ENCODE assay signal across 8 cellular contexts in genomic region chr14:93962701-93963601, GRCh38. TPM values are rescaled to one million over a fixed set of nuclear protein-coding genes. Genes with fewer than 3 reads are reported as not detected.
DNase-seq lines count a peak whose midpoint lies in the region; ATAC-seq and FAIRE-seq lines count a peak whose summit lies in the region.

No MANE protein-coding gene starts in this region.

- peak overlapping the region; percentile 73 for H3K4me3 Mint-ChIP-seq in activated CD8-positive, alpha-beta memory T cell treated with anti-CD3 and anti-CD28 coated beads, Interleukin-2, amount 10 ng/mL, durations not matched to agents 7 days and 5 days

- H2AK5ac ChIP-seq in mesenchymal stem cell (ENCODE audit: low read length, severe bottlenecking): peak overlapping the region; percentile 63

- H4K8ac ChIP-seq in mesenchymal stem cell (ENCODE audit: low read length): no peak overlapping the region

- H3K79me1 ChIP-seq in mesenchymal stem cell (replicated peaks; ENCODE audit: low read length, poor library complexity, severe bottlenecking): no peaks in the 10 kb centered on the region

- no peaks in the 10 kb centered on the region for H3K36me3 ChIP-seq in mesenchymal stem cell (ENCODE audit: control insufficient read depth in 1 of 2, insufficient read depth in 2 of 2, low read depth in 1 of 2, low read length in 2 of 2)

- no peak overlapping the region for H3K27ac ChIP-seq in mesenchymal stem cell (ENCODE audit: low read length, poor library complexity, severe bottlenecking)

- no peak overlapping the region for H4K91ac ChIP-seq in mesenchymal stem cell (ENCODE audit: low read length)

- H3K36me3 Mint-ChIP-seq in activated CD8-positive, alpha-beta memory T cell treated with anti-CD3 and anti-CD28 coated beads, Interleukin-2, amount 10 ng/mL, durations not matched to agents 7 days and 5 days: peaks cover 57% of the 10 kb centered on the region

- no peak overlapping the region for H2BK12ac ChIP-seq in mesenchymal stem cell (ENCODE audit: low read length in 2 of 2)

- no peak overlapping the region for H2BK15ac ChIP-seq in mesenchymal stem cell (ENCODE audit: low read depth, poor library complexity, severe bottlenecking)

- peaks cover 8% of the 10 kb centered on the region for H3K9me3 ChIP-seq in mesenchymal stem cell (ENCODE audit: control insufficient read depth, low read length)

- no peak overlapping the region for H2BK5ac ChIP-seq in mesenchymal stem cell (ENCODE audit: low read depth, low read length, poor library complexity, severe bottlenecking)

- H3K9me3 Mint-ChIP-seq in activated CD8-positive, alpha-beta memory T cell treated with anti-CD3 and anti-CD28 coated beads, Interleukin-2, amount 10 ng/mL, durations not matched to agents 7 days and 5 days (ENCODE audit: low read depth): peaks cover 2% of the 10 kb centered on the region

- H3K27ac Mint-ChIP-seq in activated CD8-positive, alpha-beta memory T cell treated with anti-CD3 and anti-CD28 coated beads, Interleukin-2, amount 10 ng/mL, durations not matched to agents 7 days and 5 days: peak overlapping the region; percentile 100

- H2BK120ac ChIP-seq in mesenchymal stem cell (ENCODE audit: low read depth, low read length): no peak overlapping the region

- no peak overlapping the region for H3K9ac ChIP-seq in mesenchymal stem cell (ENCODE audit: low read length)

- H3K4me1 Mint-ChIP-seq in activated CD8-positive, alpha-beta memory T cell treated with anti-CD3 and anti-CD28 coated beads, Interleukin-2, amount 10 ng/mL, durations not matched to agents 7 days and 5 days: peaks cover 94% of the 10 kb centered on the region

- peak overlapping the region in 1 of 2 experiments; percentile 44 for H3K14ac ChIP-seq in mesenchymal stem cell (ENCODE audit: low read length in 2 of 2)

- no peak overlapping the region for H3K4ac ChIP-seq in mesenchymal stem cell (ENCODE audit: low read depth in 1 of 2, low read length in 2 of 2)

- no peaks in the 10 kb centered on the region for H3K27me3 ChIP-seq in mesenchymal stem cell (ENCODE audit: control insufficient read depth in 1 of 2, insufficient read depth in 1 of 2, low read length in 2 of 2)

- H3K18ac ChIP-seq in mesenchymal stem cell (ENCODE audit: low read depth in 1 of 2, low read length in 2 of 2): no peak overlapping the region

- 82% methylated on average over 12 of the region's 16 CpGs for WGBS in mesenchymal stem cell

- no peak overlapping the region for H2AFZ ChIP-seq in mesenchymal stem cell (ENCODE audit: low read depth, low read length)

- DNase-seq in GM18507 (ENCODE audit: extremely low spot score, insufficient read length, low read depth) (no peak), LHCN-M2 (ENCODE audit: low read depth) (peak; percentile 67), mesenchymal stem cell (peak; percentile 53), HT-29 (ENCODE audit: low spot score) (no peak), mesenteric fat pad (ENCODE audit: low spot score) (no peak), AG20443 (ENCODE audit: low spot score) (no peak)
- peak; percentile 94 for DNase-seq in activated CD8-positive, alpha-beta memory T cell treated with anti-CD3 and anti-CD28 coated beads, Interleukin-2, amount 10 ng/mL, durations not matched to agents 7 days and 5 days

- H3K4me3 ChIP-seq in mesenchymal stem cell (ENCODE audit: insufficient read depth in 1 of 2, low read depth in 1 of 2, low read length in 2 of 2): no peak overlapping the region

- peak; percentile 56 for ATAC-seq in GM21825 (IDR thresholded peaks at IDR 0.05; ENCODE audit: unreplicated experiment)
- peak; percentile 41 for ATAC-seq in activated CD8-positive, alpha-beta memory T cell treated with anti-CD3 and anti-CD28 coated beads, Interleukin-2, amount 10 ng/mL, durations not matched to agents 7 days and 5 days

- no peaks in the 10 kb centered on the region for H3K27me3 Mint-ChIP-seq in activated CD8-positive, alpha-beta memory T cell treated with anti-CD3 and anti-CD28 coated beads, Interleukin-2, amount 10 ng/mL, durations not matched to agents 7 days and 5 days

- peak; percentile 98 for FAIRE-seq in GM18507 (lab: Jason Lieb, UNC)

- CTCF ChIA-PET in activated CD8-positive, alpha-beta memory T cell treated with anti-CD3 and anti-CD28 coated beads, Interleukin-2, amount 10 ng/mL, durations not matched to agents 7 days and 5 days (lab: Charles Lee): interaction anchor here (1.0 to 17.4 kb wide), 7 partner anchors 7 to 63 kb away, joined by 3 to 309 read pairs (median 8); partner anchors contain the start of genes ASB2 and OTUB2

- H3K23ac ChIP-seq in mesenchymal stem cell (ENCODE audit: low read length in 2 of 2): no peak overlapping the region

- H3K4me1 ChIP-seq in mesenchymal stem cell (ENCODE audit: control insufficient read depth, insufficient read depth, low read depth, low read length): peaks cover 45% of the 10 kb centered on the region

- no peak overlapping the region for H3K4me2 ChIP-seq in mesenchymal stem cell (ENCODE audit: low read length, poor library complexity, severe bottlenecking)

RNA-seq across cellular contexts. Expression of gene ASB2, which starts 13.4 kb away (rescaled TPM):
- total RNA-seq in LHCN-M2 (2014; rRNA removed) (0.40 TPM in 1 of 2 replicates, not detected in the other), mesenteric fat pad (1.2 TPM)
- polyA plus RNA-seq in LHCN-M2 (2012): not detected
- total RNA-seq in activated CD8-positive, alpha-beta memory T cell treated with anti-CD3 and anti-CD28 coated beads, Interleukin-2, amount 10 ng/mL, durations not matched to agents 7 days and 5 days: 100 to 1,000 TPM; 116 to 177 TPM
- not detected for polyA plus RNA-seq in mesenchymal stem cell (2013, experiment 1 of 2)
- not detected for polyA plus RNA-seq in mesenchymal stem cell (2013, experiment 2 of 2)
- total RNA-seq in HT-29 (2014; rRNA removed; shearing (Covaris generic)): 0.05 and 0.16 TPM in 2 replicates

RNA-seq across cellular contexts. Expression of gene CCDC197, which starts 34.1 kb away (rescaled TPM):
- not detected in 2 replicates for total RNA-seq in LHCN-M2 (2014; rRNA removed)
- not detected for polyA plus RNA-seq in LHCN-M2 (2012)
- total RNA-seq in activated CD8-positive, alpha-beta memory T cell treated with anti-CD3 and anti-CD28 coated beads, Interleukin-2, amount 10 ng/mL, durations not matched to agents 7 days and 5 days: under 1 TPM in 1 of 2 experiments, not detected in 1; 0.14 TPM
- not detected for polyA plus RNA-seq in mesenchymal stem cell (2013, experiment 1 of 2)
- polyA plus RNA-seq in mesenchymal stem cell (2013, experiment 2 of 2): not detected
- total RNA-seq in HT-29 (2014; rRNA removed; shearing (Covaris generic)): not detected in 2 replicates
- total RNA-seq in mesenteric fat pad: not detected

RNA-seq across cellular contexts. Expression of gene FAM181A, which starts 35.8 kb away (rescaled TPM):
- total RNA-seq in LHCN-M2 (2014; rRNA removed) (not detected in 2 replicates), mesenteric fat pad (not detected)
- not detected for polyA plus RNA-seq in LHCN-M2 (2012)
- total RNA-seq in activated CD8-positive, alpha-beta memory T cell treated with anti-CD3 and anti-CD28 coated beads, Interleukin-2, amount 10 ng/mL, durations not matched to agents 7 days and 5 days: not detected
- not detected for polyA plus RNA-seq in mesenchymal stem cell (2013, experiment 1 of 2)
- polyA plus RNA-seq in mesenchymal stem cell (2013, experiment 2 of 2): not detected
- total RNA-seq in HT-29 (2014; rRNA removed; shearing (Covaris generic)): not detected in 2 replicates

Comparison
In these comparisons a context has a peak if more than half of its experiments do, and no peak if none do; other contexts are left out.
1. DNase-seq: peak in LHCN-M2 (single experiment), activated CD8-positive, alpha-beta memory T cell treated with anti-CD3 and anti-CD28 coated beads, Interleukin-2, amount 10 ng/mL, durations not matched to agents 7 days and 5 days (single experiment) and mesenchymal stem cell (single experiment); none in GM18507 (single experiment), HT-29 (single experiment), mesenteric fat pad (single experiment) and AG20443 (single experiment).
2. RNA of gene ASB2, which starts 13.4 kb away (total RNA-seq): 116 to 177 TPM in activated CD8-positive, alpha-beta memory T cell treated with anti-CD3 and anti-CD28 coated beads, Interleukin-2, amount 10 ng/mL, durations not matched to agents 7 days and 5 days; 1.2 TPM in mesenteric fat pad (single experiment), 0.40 TPM in LHCN-M2 and 0.05 to 0.16 TPM in HT-29; every median in the first group is over 10 times any median in the second.